In the genomic region with DNA sequence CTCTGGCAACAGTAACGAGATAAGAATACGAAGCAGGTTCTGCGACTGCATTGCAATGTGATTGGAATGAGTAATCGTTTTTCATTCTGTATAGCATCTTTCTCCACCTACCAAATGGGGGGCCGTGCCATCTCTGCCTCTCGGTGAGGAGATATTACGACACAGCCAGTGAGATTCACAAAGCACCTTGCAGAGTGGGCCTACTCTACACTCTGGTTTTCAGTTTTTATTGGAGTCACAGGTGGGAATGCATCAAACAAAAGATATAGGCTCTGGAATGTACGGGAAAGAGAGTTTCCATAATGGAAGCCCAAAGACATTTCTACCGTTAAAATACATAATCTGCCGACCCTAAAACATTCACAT, we compare ENCODE assay signal across 8 cellular contexts. TPM values are rescaled to one million over a fixed set of nuclear protein-coding genes. Genes with fewer than 3 reads are reported as not detected.
DNase-seq lines count a peak whose midpoint lies in the region; ATAC-seq and TF ChIP-seq lines count a peak whose summit lies in the region.

No MANE protein-coding gene starts in this region.

- peaks cover 19% of the 10 kb centered on the region for H3K4me1 ChIP-seq in OCI-LY7 (ENCODE audit: insufficient read depth, low read length, poor library complexity, severe bottlenecking)
- H3K4me1 ChIP-seq in mammary epithelial cell (ENCODE audit: insufficient read depth, low read length), result peaks cover 17% of the 10 kb centered on the region
- peaks cover 8% of the 10 kb centered on the region for H3K4me1 ChIP-seq in mesodermal cell (ENCODE audit: control insufficient read depth, insufficient read depth, low read length, poor library complexity, severe bottlenecking)
- peaks cover 8% of the 10 kb centered on the region for H3K4me1 ChIP-seq in thymus (ENCODE audit: control insufficient read depth, insufficient read depth, low read length)

- in situ Hi-C loops in mammary epithelial cell (cut with MboI; ENCODE audit: low sequenced_read_pairs in 2 of 2), result no loop called here

- CTCF ChIA-PET in OCI-LY7 (lab: Charles Lee; ENCODE audit: unreplicated experiment) (no interaction called here), mammary epithelial cell (lab: Charles Lee; ENCODE audit: low non-redundant PET) (interaction anchor here (0.6 kb wide), 1 partner anchor 129 kb away, joined by 4 read pairs; no protein-coding TSS in a partner anchor)

- peak overlapping the region; percentile 76 for H3K4me2 ChIP-seq in OCI-LY7 (ENCODE audit: low read length)
- H3K4me2 ChIP-seq in mammary epithelial cell (ENCODE audit: insufficient read depth, low read depth, low read length), result peak overlapping the region; percentile 76

- H4K20me1 ChIP-seq in OCI-LY7 (ENCODE audit: insufficient read depth, low read length) (peaks cover 5% of the 10 kb centered on the region; the same call in 1 of the 2 replicates), mammary epithelial cell (ENCODE audit: insufficient read depth, low read length) (no peaks in the 10 kb centered on the region)

- H3K27me3 ChIP-seq in mammary epithelial cell (ENCODE audit: insufficient read depth, low read length) (no peaks in the 10 kb centered on the region), thymus (ENCODE audit: control insufficient read depth, insufficient read depth) (no peaks in the 10 kb centered on the region)

- H3K9me2 ChIP-seq in OCI-LY7 (ENCODE audit: insufficient read depth, low read length), result no peaks in the 10 kb centered on the region

- DNase-seq in activated T-cell treated with anti-CD3 and anti-CD28 coated beads for 48 hours (ENCODE audit: low read depth) (peak; percentile 21), OCI-LY7 (ENCODE audit: low spot score) (no peak), mammary epithelial cell (peak; percentile 52), GOT3 (lab: John Stamatoyannopoulos, UW) (no peak)
- DNase-seq in activated T-cell treated with anti-CD3 and anti-CD28 coated beads, Interleukin-2, amount 50 U/mL, for 1 hour, result no peak

- 5% methylated on average over 6 of the region's 10 CpGs for WGBS in mammary epithelial cell (ENCODE audit: low coverage, missing lambda C conversion rate)
- WGBS in mesodermal cell (ENCODE audit: insufficient coverage in 2 of 2), 2 experiments, result 33 to 45% methylated on average over 3 to 9 of the region's 10 CpGs
- 45% methylated on average over 10 of the region's 10 CpGs for WGBS in thymus

- POLR2A ChIA-PET in OCI-LY7 (lab: Charles Lee), result interaction anchor here (0.9 to 2.9 kb wide), 2 partner anchors 9 to 1089 kb away, joined by 3 to 27 read pairs; partner anchors contain the start of genes ATL3 and TUT1

- no TSS peak for BruUV-seq in OCI-LY7 (replicated peaks; lab: Mats Ljungman, UMichigan)
- no TSS peak for BruUV-seq in mammary epithelial cell (replicated peaks; lab: Mats Ljungman, UMichigan)

- H3K4me3 ChIP-seq in OCI-LY7 (ENCODE audit: low read depth, low read length, poor library complexity, severe bottlenecking) (peak overlapping the region; percentile 82), mammary epithelial cell (replicated peaks in 1 of 3; ENCODE audit: insufficient read depth in 1 of 3, low read depth in 2 of 3, low read length in 3 of 3) (peak overlapping the region; percentile 32 to 37 (median 34)), mesodermal cell (ENCODE audit: extremely low read depth, insufficient read depth, low read length, poor library complexity, severe bottlenecking) (peak overlapping the region; percentile 91), thymus (ENCODE audit: low read length) (peak overlapping the region; percentile 86)

- H3K79me2 ChIP-seq in OCI-LY7 (ENCODE audit: insufficient read depth, low read depth, low read length) (peaks cover 40% of the 10 kb centered on the region), mammary epithelial cell (ENCODE audit: insufficient read depth, low read length) (peaks cover 42% of the 10 kb centered on the region)

- H3K9me3 ChIP-seq in OCI-LY7 (ENCODE audit: low read length), result no peaks in the 10 kb centered on the region
- no peaks in the 10 kb centered on the region for H3K9me3 ChIP-seq in mammary epithelial cell (replicated peaks; ENCODE audit: insufficient read depth, low read length)
- H3K9me3 ChIP-seq in mesodermal cell (ENCODE audit: control insufficient read depth, low read length), result no peaks in the 10 kb centered on the region
- no peaks in the 10 kb centered on the region for H3K9me3 ChIP-seq in thymus (ENCODE audit: control insufficient read depth)

- peak overlapping the region; percentile 95 for H2AFZ ChIP-seq in OCI-LY7 (ENCODE audit: low read length)
- peak overlapping the region; percentile 93 for H2AFZ ChIP-seq in mammary epithelial cell (ENCODE audit: low read depth, low read length)

- H3K36me3 ChIP-seq in OCI-LY7 (ENCODE audit: insufficient read depth, low read length), result peaks cover 6% of the 10 kb centered on the region; the same call in 1 of the 2 replicates
- no peaks in the 10 kb centered on the region for H3K36me3 ChIP-seq in mammary epithelial cell (ENCODE audit: insufficient read depth, low read length)
- H3K36me3 ChIP-seq in mesodermal cell (ENCODE audit: control insufficient read depth, insufficient read depth, low read length), result peaks cover 2% of the 10 kb centered on the region
- no peaks in the 10 kb centered on the region for H3K36me3 ChIP-seq in thymus (ENCODE audit: control insufficient read depth, insufficient read depth)

- no peak for TF ChIP-seq CTCF in OCI-LY7 (conservative IDR thresholded peaks at IDR 0.05; ENCODE audit: low read length)
- no peak for TF ChIP-seq CTCF in mammary epithelial cell (conservative IDR thresholded peaks at IDR 0.05 in 1 of 2, IDR thresholded peaks at IDR 0.05 in 1 of 2; ENCODE audit: extremely low read depth in 1 of 2, insufficient read depth in 1 of 2, low read depth in 1 of 2, low read length in 2 of 2)

- peak overlapping the region; percentile 85 for H3K27ac ChIP-seq in OCI-LY7 (ENCODE audit: low read depth, low read length, poor library complexity, severe bottlenecking)
- peak overlapping the region; percentile 25 for H3K27ac ChIP-seq in mammary epithelial cell (ENCODE audit: insufficient read depth, low read depth, low read length)
- no peak overlapping the region for H3K27ac ChIP-seq in mesodermal cell (ENCODE audit: low read depth, low read length, severe bottlenecking)
- no peak overlapping the region for H3K27ac ChIP-seq in thymus (ENCODE audit: low read depth)

- no peak for ATAC-seq in GM21619 (IDR thresholded peaks at IDR 0.05; ENCODE audit: unreplicated experiment)

- intact Hi-C loops in OCI-LY7 (cut with micrococcal nuclease; ENCODE audit: unreplicated experiment) (no loop called here), mammary epithelial cell (cut with micrococcal nuclease) (loop anchor here (1.0 kb wide), 1 partner anchor 8 kb away; no protein-coding TSS in a partner anchor)

- dilution Hi-C loops in mammary epithelial cell (cut with HindIII; ENCODE audit: low sequenced_read_pairs), result no loop called here

- H3K9ac ChIP-seq in mammary epithelial cell (ENCODE audit: insufficient read depth, low read length), result no peak overlapping the region

RNA-seq across cellular contexts. Expression of gene RTN3, which starts 0.5 kb away (rescaled TPM):
- 34.0 and 36.9 TPM in 2 replicates for total RNA-seq in OCI-LY7 (2014; rRNA removed; shearing (Covaris generic))
- total RNA-seq in OCI-LY7 (2022) (69.3 and 78.6 TPM in 2 replicates), mammary epithelial cell (10 to 100 TPM; 39.5 to 58.5 TPM)
- polyA plus RNA-seq in mammary epithelial cell (53.5 TPM), thymus (57.7 TPM)
- polyA minus RNA-seq in mammary epithelial cell, result 76.7 TPM
- 87.3 TPM for polyA plus RNA-seq in mesodermal cell (2013, experiment 1 of 2)
- 89.8 TPM for polyA plus RNA-seq in mesodermal cell (2013, experiment 2 of 2)

RNA-seq across cellular contexts. Expression of gene ATL3, which starts 9.6 kb away (rescaled TPM):
- 15.7 and 23.2 TPM in 2 replicates for total RNA-seq in OCI-LY7 (2014; rRNA removed; shearing (Covaris generic))
- total RNA-seq in OCI-LY7 (2022) (35.7 and 37.9 TPM in 2 replicates), mammary epithelial cell (100 to 1,000 TPM in 1 of 2 donors, 10 to 100 TPM in 1; 63.7 to 163 TPM)
- polyA plus RNA-seq in mammary epithelial cell (38.3 TPM), thymus (18.9 TPM)
- 82.5 TPM for polyA minus RNA-seq in mammary epithelial cell
- polyA plus RNA-seq in mesodermal cell (2013, experiment 1 of 2), result 10.4 TPM
- polyA plus RNA-seq in mesodermal cell (2013, experiment 2 of 2), result 9.4 TPM

Comparison
In these comparisons a context has a peak if more than half of its experiments do, and no peak if none do; other contexts are left out.
1. DNase-seq: peak in activated T-cell treated with anti-CD3 and anti-CD28 coated beads for 48 hours (single experiment) and mammary epithelial cell (single experiment); none in activated T-cell treated with anti-CD3 and anti-CD28 coated beads, Interleukin-2, amount 50 U/mL, for 1 hour (single experiment), OCI-LY7 (single experiment) and GOT3 (single experiment).
2. H3K27ac ChIP-seq: peak in OCI-LY7 (single experiment) and mammary epithelial cell (single experiment); none in mesodermal cell (single experiment) and thymus (single experiment).
3. H3K4me3 ChIP-seq: peak in every context shown above with its lines; median percentile 91 in mesodermal cell; 86 in thymus; 82 in OCI-LY7; 34 in mammary epithelial cell.